Comparison of ENCODE assay signal across 10 cellular contexts in genomic region chr15:75531041-75531450, GRCh38. TPM values are rescaled to one million over a fixed set of nuclear protein-coding genes. Genes with fewer than 3 reads are reported as not detected.
DNase-seq lines count a peak whose midpoint lies in the region; ATAC-seq and TF ChIP-seq lines count a peak whose summit lies in the region.
"Had no signal": no experiment of that assay in that cellular context is flagged by ENCODE, and none has a peak within 500 bp of the region (broad histone marks: within the 10 kb centered on the region; RNA-seq: fewer than 3 reads in every experiment).

No MANE protein-coding gene starts in this region.

- peaks cover 22% of the 10 kb centered on the region for H3K4me1 ChIP-seq in RWPE2 (ENCODE audit: insufficient read depth, poor library complexity, severe bottlenecking)

- no peaks in the 10 kb centered on the region for H3K27me3 ChIP-seq in RWPE2 (ENCODE audit: insufficient read depth, poor library complexity, severe bottlenecking)

- H3K36me3 Mint-ChIP-seq in nephron progenitor cell (ENCODE audit: low read depth), result peaks cover 27% of the 10 kb centered on the region
- H3K36me3 Mint-ChIP-seq in activated naive CD8-positive, alpha-beta T cell treated with anti-CD3 and anti-CD28 coated beads, Interleukin-2, amount 50 U/mL, for 24 hours (ENCODE audit: low read depth), result peaks cover 8% of the 10 kb centered on the region

- H3K9me3 Mint-ChIP-seq in nephron progenitor cell, result no peaks in the 10 kb centered on the region
- H3K9me3 Mint-ChIP-seq in activated naive CD8-positive, alpha-beta T cell treated with anti-CD3 and anti-CD28 coated beads, Interleukin-2, amount 50 U/mL, for 24 hours, result no peaks in the 10 kb centered on the region
- H3K9me3 Mint-ChIP-seq: dendritic cell treated with granulocyte-macrophage colony-stimulating factor and Interleukin-4, amounts not matched to agents 40 ng/mL and 50 ng/mL, for 4 days had no signal

- H3K9me3 ChIP-seq in RWPE2 (ENCODE audit: severe bottlenecking), result no peaks in the 10 kb centered on the region

- H3K4me3 ChIP-seq in AG10803 (ENCODE audit: low read length), result no peak overlapping the region
- no peak overlapping the region for H3K4me3 ChIP-seq in RWPE2 (ENCODE audit: severe bottlenecking)

- H3K27ac ChIP-seq in RWPE2 (ENCODE audit: poor library complexity, severe bottlenecking), result no peak overlapping the region

- no peaks in the 10 kb centered on the region for H3K27me3 Mint-ChIP-seq in nephron progenitor cell (ENCODE audit: low read depth, poor library complexity)
- H3K27me3 Mint-ChIP-seq in activated naive CD8-positive, alpha-beta T cell treated with anti-CD3 and anti-CD28 coated beads, Interleukin-2, amount 50 U/mL, for 24 hours, result no peaks in the 10 kb centered on the region
- H3K27me3 Mint-ChIP-seq: dendritic cell treated with granulocyte-macrophage colony-stimulating factor and Interleukin-4, amounts not matched to agents 40 ng/mL and 50 ng/mL, for 4 days had no signal

- H3K4me1 Mint-ChIP-seq in nephron progenitor cell, result peaks cover 23% of the 10 kb centered on the region
- H3K4me1 Mint-ChIP-seq in activated naive CD8-positive, alpha-beta T cell treated with anti-CD3 and anti-CD28 coated beads, Interleukin-2, amount 50 U/mL, for 24 hours, result peaks cover 5% of the 10 kb centered on the region

- ATAC-seq in RWPE2 (ENCODE audit: low read depth) (peak; percentile 27; the same call in 2 of the 3 replicates), HG02938 (IDR thresholded peaks at IDR 0.05; ENCODE audit: unreplicated experiment) (no peak), GM18502 (IDR thresholded peaks at IDR 0.05; ENCODE audit: poor library complexity, unreplicated experiment) (no peak)
- no peak for ATAC-seq in activated naive CD8-positive, alpha-beta T cell treated with anti-CD3 and anti-CD28 coated beads, Interleukin-2, amount 50 U/mL, for 24 hours

- peaks cover 15% of the 10 kb centered on the region for H3K36me3 ChIP-seq in RWPE2 (ENCODE audit: low read depth)

- H3K4me3 Mint-ChIP-seq in nephron progenitor cell, result no peak overlapping the region
- no peak overlapping the region for H3K4me3 Mint-ChIP-seq in activated naive CD8-positive, alpha-beta T cell treated with anti-CD3 and anti-CD28 coated beads, Interleukin-2, amount 50 U/mL, for 24 hours
- H3K4me3 Mint-ChIP-seq: dendritic cell treated with granulocyte-macrophage colony-stimulating factor and Interleukin-4, amounts not matched to agents 40 ng/mL and 50 ng/mL, for 4 days had no signal

- H3K27ac Mint-ChIP-seq in nephron progenitor cell, result peak overlapping the region; percentile 81
- no peak overlapping the region for H3K27ac Mint-ChIP-seq in activated naive CD8-positive, alpha-beta T cell treated with anti-CD3 and anti-CD28 coated beads, Interleukin-2, amount 50 U/mL, for 24 hours
- H3K27ac Mint-ChIP-seq: dendritic cell treated with granulocyte-macrophage colony-stimulating factor and Interleukin-4, amounts not matched to agents 40 ng/mL and 50 ng/mL, for 4 days had no signal

- DNase-seq in AG10803 (ENCODE audit: low read depth), result peak; percentile 61
- no peak for DNase-seq in RWPE2 (ENCODE audit: low spot score)
- DNase-seq in fibroblast of gingiva (ENCODE audit: low read depth), result peak; percentile 70
- DNase-seq in nephron progenitor cell, result no peak
- DNase-seq in mesenteric fat pad (ENCODE audit: low spot score), result no peak
- DNase-seq in activated naive CD8-positive, alpha-beta T cell treated with anti-CD3 and anti-CD28 coated beads, Interleukin-2, amount 50 U/mL, for 24 hours, result no peak
- DNase-seq: NCI-H2227 treated with DMSO at 0.1 percent for 48 hours had no signal

- no peak for TF ChIP-seq CTCF in AG10803 (conservative IDR thresholded peaks at IDR 0.05; ENCODE audit: low read length)
- TF ChIP-seq CTCF in RWPE2 (IDR thresholded peaks at IDR 0.05; ENCODE audit: poor library complexity, severe bottlenecking), result no peak
- no peak for TF ChIP-seq CTCF in nephron progenitor cell (IDR thresholded peaks at IDR 0.05)

RNA-seq across cellular contexts. Expression of gene PTPN9, which starts 48.1 kb away (rescaled TPM):
- 20.5 TPM for total RNA-seq in mesenteric fat pad

Comparison
In these comparisons a context has a peak if more than half of its experiments do, and no peak if none do; other contexts are left out.
1. DNase-seq: peak in AG10803 (single experiment) and fibroblast of gingiva (single experiment); none in RWPE2 (single experiment), nephron progenitor cell (single experiment), mesenteric fat pad (single experiment) and activated naive CD8-positive, alpha-beta T cell treated with anti-CD3 and anti-CD28 coated beads, Interleukin-2, amount 50 U/mL, for 24 hours (single experiment).